Comparison of ENCODE assay signal across 24 cellular contexts in genomic region chr20:38013891-38014290, GRCh38.
"Had no signal": no experiment of that assay in that cellular context is flagged by ENCODE, and none has a peak within 500 bp of the region (broad histone marks: within the 10 kb centered on the region; RNA-seq: fewer than 3 reads in every experiment).

No MANE protein-coding gene starts in this region.

- ATAC-seq: mucosa of descending colon; naive thymus-derived CD4-positive, alpha-beta T cell; natural killer cell treated with Interleukin-12 subunit alpha and Interleukin-12 subunit beta and Interleukin-15 and Interleukin-18, amount 100 ng/mL, for 72 hours; pancreas; right cardiac atrium; sciatic nerve; stimulated activated naive B cell treated with anti-CD40 and anti-IgM and Interleukin-4, amounts not matched to agents 10 μg/mL and 1 μg/mL and 100 μg/mL, for 72 hours; stimulated activated naive CD8-positive, alpha-beta T cell treated with anti-CD3 and anti-CD28 coated beads, Interleukin-15, Interleukin-2, amounts not matched to agents 100 U/mL and 50 U/mL, for 24 hours had no signal

- H3K27me3 Mint-ChIP-seq: memory B cell; naive thymus-derived CD4-positive, alpha-beta T cell; natural killer cell treated with Interleukin-12 subunit alpha and Interleukin-12 subunit beta and Interleukin-15 and Interleukin-18, amount 100 ng/mL, for 72 hours; stimulated activated naive B cell treated with anti-CD40 and anti-IgM and Interleukin-4, amounts not matched to agents 10 μg/mL and 1 μg/mL and 100 μg/mL, for 72 hours had no signal

- DNase-seq: islet precursor cell; left ventricle myocardium inferior; midbrain; mucosa of descending colon; naive thymus-derived CD4-positive, alpha-beta T cell; nucleus accumbens; pancreas; posterior cingulate gyrus; retina; right cardiac atrium; stimulated activated CD4-positive, alpha-beta T cell treated with anti-CD3 and anti-CD28 coated beads, Interleukin-12 subunit alpha, Interleukin-12 subunit beta, amount 100 ng/mL, for 4 hours; stimulated activated CD4-positive, alpha-beta T cell treated with anti-CD3 and anti-CD28 coated beads, Interleukin-15, amount 100 ng/mL, for 24 hours; stimulated activated CD4-positive, alpha-beta T cell treated with anti-CD3 and anti-CD28 coated beads, Interleukin-2, amount 100 ng/mL, for 24 hours; stimulated activated CD4-positive, alpha-beta T cell treated with anti-CD3 and anti-CD28 coated beads, Interleukin-4, amount 100 ng/mL, for 1 hour; stimulated activated naive B cell treated with anti-CD40 and anti-IgM and Interleukin-4, amounts not matched to agents 10 μg/mL and 1 μg/mL and 100 μg/mL, for 72 hours; stimulated activated naive CD8-positive, alpha-beta T cell treated with anti-CD3 and anti-CD28 coated beads, Interleukin-15, Interleukin-2, amounts not matched to agents 100 U/mL and 50 U/mL, for 24 hours; stomach; testis; thyroid gland; transverse colon; upper lobe of left lung had no signal

- H3K4me3 Mint-ChIP-seq: memory B cell; naive thymus-derived CD4-positive, alpha-beta T cell; natural killer cell treated with Interleukin-12 subunit alpha and Interleukin-12 subunit beta and Interleukin-15 and Interleukin-18, amount 100 ng/mL, for 72 hours; stimulated activated naive B cell treated with anti-CD40 and anti-IgM and Interleukin-4, amounts not matched to agents 10 μg/mL and 1 μg/mL and 100 μg/mL, for 72 hours had no signal

- H3K27ac Mint-ChIP-seq: memory B cell; natural killer cell treated with Interleukin-12 subunit alpha and Interleukin-12 subunit beta and Interleukin-15 and Interleukin-18, amount 100 ng/mL, for 72 hours; stimulated activated naive B cell treated with anti-CD40 and anti-IgM and Interleukin-4, amounts not matched to agents 10 μg/mL and 1 μg/mL and 100 μg/mL, for 72 hours had no signal
